In genomic region chr2:145759228-145759940, GRCh38 we compare ENCODE assay signal across 1 cellular context.
A peak's percentile ranks its signal among the peaks of the same experiment; 100 is the strongest.
TF ChIP-seq lines count a peak whose summit lies in the region.

No MANE protein-coding gene starts in this region.

TF ChIP-seq in HepG2, 621 proteins besides CTCF, POLR2A, EP300 and RAD21 (continued from another document):
- TF ChIP-seq MAX (IDR thresholded peaks at IDR 0.05) = no peak
- TF ChIP-seq SNRNP70 (IDR thresholded peaks at IDR 0.05; ENCODE audit: low read depth, low read length) = no peak
- no peak for TF ChIP-seq ATF5 (CRISPR knock-in tag; IDR thresholded peaks at IDR 0.05; ENCODE audit: low read depth)
- no peak for TF ChIP-seq ZNF354B (CRISPR knock-in tag; IDR thresholded peaks at IDR 0.05)
- TF ChIP-seq ZNF816 (CRISPR knock-in tag; IDR thresholded peaks at IDR 0.05; ENCODE audit: borderline replicate concordance) = no peak
- TF ChIP-seq MXD4 (CRISPR knock-in tag; IDR thresholded peaks at IDR 0.05) = no peak
- TF ChIP-seq ZGPAT (CRISPR knock-in tag; IDR thresholded peaks at IDR 0.05) = no peak
- 0 out of 2 replicates have a peak, but pooled peaks have one; percentile 28 for TF ChIP-seq ZBTB20 (CRISPR knock-in tag; IDR thresholded peaks at IDR 0.05; ENCODE audit: borderline replicate concordance, low read depth)
- TF ChIP-seq FOXP4 (CRISPR knock-in tag; IDR thresholded peaks at IDR 0.05) = no peak
- TF ChIP-seq SALL1 (CRISPR knock-in tag; IDR thresholded peaks at IDR 0.05) = peak; percentile 27; the same call in 1 of the 2 replicates
- TF ChIP-seq MYC (CRISPR knock-in tag; IDR thresholded peaks at IDR 0.05; ENCODE audit: borderline replicate concordance) = no peak
- TF ChIP-seq MBD4 (IDR thresholded peaks at IDR 0.05; ENCODE audit: borderline replicate concordance, low read length) = no peak
- no peak for TF ChIP-seq ZNF691 (CRISPR knock-in tag; IDR thresholded peaks at IDR 0.05; ENCODE audit: borderline replicate concordance, low read depth)
- TF ChIP-seq KLF15 (CRISPR knock-in tag; IDR thresholded peaks at IDR 0.05; ENCODE audit: borderline replicate concordance) = no peak
TF ChIP-seq in HepG2: peak in this region for 26.
